Comparison of ENCODE assay signal across 8 cellular contexts in the genomic region with DNA sequence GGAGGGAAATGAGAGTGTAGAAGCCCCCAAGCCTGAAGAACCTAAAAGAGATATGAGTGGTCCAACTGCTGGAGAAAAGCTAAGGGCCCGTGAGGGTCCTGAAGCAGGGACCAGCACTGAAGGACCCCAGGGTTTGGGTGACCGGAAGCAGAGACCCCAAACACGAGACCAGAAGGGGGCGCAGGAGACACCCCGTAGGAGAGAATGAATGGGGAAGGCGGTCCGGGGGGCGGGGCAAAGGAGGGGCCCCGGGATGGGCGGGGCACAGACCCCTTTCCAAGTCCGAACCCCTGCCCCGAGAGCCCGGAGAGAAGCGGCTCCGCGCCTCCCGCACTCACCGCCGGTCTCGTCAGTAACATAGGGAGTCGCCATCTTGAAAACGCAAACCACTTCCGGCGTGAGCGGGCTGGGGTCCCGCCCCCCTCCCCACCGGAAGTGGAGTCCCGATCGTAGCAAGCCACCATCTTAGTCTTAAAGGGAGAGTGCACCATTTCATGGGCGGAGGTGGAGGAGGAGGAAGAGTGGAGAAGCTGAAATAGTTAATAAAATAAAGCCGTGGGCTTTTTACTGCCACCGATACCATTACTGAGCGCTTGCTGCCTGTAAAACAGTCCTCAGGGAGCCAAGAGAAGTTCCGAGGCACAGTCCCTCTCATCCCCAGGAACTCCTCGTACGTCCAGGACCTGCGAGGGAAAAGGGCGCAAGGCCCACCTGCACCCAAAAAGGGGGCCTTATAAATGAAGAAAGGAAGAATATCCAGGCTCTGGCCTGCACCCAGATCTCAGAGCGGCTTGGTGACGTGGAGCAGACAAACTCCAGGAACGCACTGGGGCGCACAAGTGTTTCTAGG. TPM values are rescaled to one million over a fixed set of nuclear protein-coding genes. Genes with fewer than 3 reads are reported as not detected.
DNase-seq lines count a peak whose midpoint lies in the region; ATAC-seq and TF ChIP-seq lines count a peak whose summit lies in the region.

No MANE protein-coding gene starts in this region.

- TF ChIP-seq CTCF in AG10803 (conservative IDR thresholded peaks at IDR 0.05; ENCODE audit: low read length) (peak; percentile 71), kidney epithelial cell (IDR thresholded peaks at IDR 0.05; ENCODE audit: insufficient read depth, low read length, poor library complexity, severe bottlenecking) (peak; percentile 88)

- DNase-seq in AG10803 (ENCODE audit: low read depth) (peak; percentile 91), NCI-H446 (lab: John Stamatoyannopoulos, UW) (peak; percentile 92 to 94), cerebellar cortex (ENCODE audit: low spot score) (peak; percentile 94), kidney epithelial cell (ENCODE audit: low read depth) (peak; percentile 70)
- DNase-seq in stimulated activated CD4-positive, alpha-beta T cell treated with anti-CD3 and anti-CD28 coated beads, Interleukin-15, amount 100 ng/mL, for 24 hours = peak; percentile 95

- peak; percentile 35 for ATAC-seq in GM19025 (IDR thresholded peaks at IDR 0.05; ENCODE audit: low read depth, unreplicated experiment)
- peak; percentile 39 for ATAC-seq in HG03342 (IDR thresholded peaks at IDR 0.05; ENCODE audit: unreplicated experiment)
- peak; percentile 50 to 54 for ATAC-seq in activated CD4-positive, CD25-positive, alpha-beta regulatory T cell treated with anti-CD3 and anti-CD28 coated beads, Interleukin-2, amount 50 U/mL, for 24 hours

- H3K27me3 ChIP-seq in kidney epithelial cell (ENCODE audit: control insufficient read depth, insufficient read depth, low read length) = no peaks in the 10 kb centered on the region

- H3K4me3 ChIP-seq in AG10803 (ENCODE audit: low read length) (peak overlapping the region; percentile 96), kidney epithelial cell (ENCODE audit: low read depth, low read length) (peak overlapping the region; percentile 86)

- no peaks in the 10 kb centered on the region for H3K36me3 ChIP-seq in kidney epithelial cell (ENCODE audit: control insufficient read depth, insufficient read depth, low read length)

RNA-seq across cellular contexts. Expression of a gene that starts 0.7 kb away (rescaled TPM):
- 43.5 and 47.6 TPM in 2 replicates for total RNA-seq in kidney epithelial cell

RNA-seq across cellular contexts. Expression of a gene that starts 4.0 kb away (rescaled TPM):
- 59.4 and 60.9 TPM in 2 replicates for total RNA-seq in kidney epithelial cell

RNA-seq across cellular contexts. Expression of a gene that starts 38.9 kb away (rescaled TPM):
- 0.96 and 1.1 TPM in 2 replicates for total RNA-seq in kidney epithelial cell

RNA-seq across cellular contexts. Expression of a gene that starts 39.7 kb away (rescaled TPM):
- total RNA-seq in kidney epithelial cell = 21.4 and 23.2 TPM in 2 replicates

RNA-seq across cellular contexts. Expression of a gene that starts 46.9 kb away (rescaled TPM):
- 78.2 and 81.0 TPM in 2 replicates for total RNA-seq in kidney epithelial cell

Comparison
In these comparisons a context has a peak if more than half of its experiments do, and no peak if none do; other contexts are left out.
1. Peak in every context shown above with its lines: DNase-seq, ATAC-seq and H3K4me3 ChIP-seq.